ENCODE assay signal across 28 cellular contexts in the genomic region with DNA sequence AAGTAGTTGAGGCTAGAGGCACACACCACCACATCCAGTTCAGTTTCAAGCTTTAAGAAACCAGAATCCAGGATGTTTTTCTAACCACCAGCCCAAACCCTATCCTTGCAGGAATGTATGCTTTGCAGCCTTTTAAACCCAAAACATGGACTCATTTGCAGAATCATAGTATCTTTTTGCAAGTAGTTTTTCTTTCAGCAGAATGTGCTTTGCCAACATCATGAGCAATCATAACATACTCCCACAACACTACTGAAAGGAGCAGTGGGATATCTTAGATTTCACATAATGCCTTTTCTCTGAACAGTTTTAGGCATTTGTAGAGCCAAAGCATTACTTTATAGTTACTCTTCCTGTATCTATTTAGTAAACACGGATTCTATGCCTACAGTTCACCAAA. TPM values are rescaled to one million over a fixed set of nuclear protein-coding genes. Genes with fewer than 3 reads are reported as not detected.
A peak's percentile ranks its signal among the peaks of the same experiment; 100 is the strongest.
DNase-seq lines count a peak whose midpoint lies in the region; ATAC-seq and TF ChIP-seq lines count a peak whose summit lies in the region.
"Had no signal": no experiment of that assay in that cellular context is flagged by ENCODE, and none has a peak within 500 bp of the region (broad histone marks: within the 10 kb centered on the region; RNA-seq: fewer than 3 reads in every experiment).

No MANE protein-coding gene starts in this region.

- no peak overlapping the region for H2BK12ac ChIP-seq in neuronal stem cell (ENCODE audit: low read length)

- H2BK5ac ChIP-seq in neuronal stem cell (ENCODE audit: low read length) = no peak overlapping the region

- no peak overlapping the region for H2AK5ac ChIP-seq in neuronal stem cell (ENCODE audit: low read depth, low read length)

- 38% methylated on average over 1 of the region's 1 CpG for WGBS in GM23248 (ENCODE audit: low coverage in 1 of 2, low lambda C conversion rate in 2 of 2, missing lambda C conversion rate in 2 of 2), 2 experiments
- WGBS in neuronal stem cell (ENCODE audit: extremely low coverage in 2 of 2, insufficient read length in 2 of 2, insufficient replicate concordance in 1 of 2), 2 donors = no CpG with 5 or more reads among the region's 1 CpG

- no peak overlapping the region for H3K18ac ChIP-seq in neuronal stem cell (ENCODE audit: low read length)

- H3K79me2 ChIP-seq in GM23248 (ENCODE audit: insufficient read depth) = no peaks in the 10 kb centered on the region
- H3K79me2 ChIP-seq in osteoblast (ENCODE audit: insufficient read depth, low read length) = no peaks in the 10 kb centered on the region

- no peak overlapping the region for H3K14ac ChIP-seq in neuronal stem cell (ENCODE audit: low read length)

- no peak overlapping the region for H4K91ac ChIP-seq in neuronal stem cell (ENCODE audit: low read depth, low read length, poor library complexity)

- H3K23ac ChIP-seq in neuronal stem cell (ENCODE audit: low read depth, low read length, poor library complexity) = no peak overlapping the region

- no peak for TF ChIP-seq CTCF in fibroblast of the aortic adventitia (IDR thresholded peaks at IDR 0.05; ENCODE audit: insufficient read depth, low read length)
- no peak for TF ChIP-seq CTCF in osteoblast (IDR thresholded peaks at IDR 0.05; ENCODE audit: extremely low read depth, low read depth, low read length)

- no peak for ATAC-seq in HG02884 (IDR thresholded peaks at IDR 0.05; ENCODE audit: unreplicated experiment)
- ATAC-seq: CD8-positive, alpha-beta T cell; HepG2; K562; Right ventricle myocardium inferior; SK-N-SH treated with all-trans-retinoic acid at 6 μM for 48 hours had no signal

- H2AFZ ChIP-seq in GM23248 (no peak overlapping the region), osteoblast (ENCODE audit: low read length) (no peak overlapping the region), neuronal stem cell (ENCODE audit: low read length) (no peak overlapping the region)
- H2AFZ ChIP-seq: PC-9 had no signal

- H3K9me3 ChIP-seq in GM23248 (ENCODE audit: low read depth) (no peaks in the 10 kb centered on the region), osteoblast (ENCODE audit: low read depth, low read length) (no peaks in the 10 kb centered on the region), neuronal stem cell (replicated peaks in 1 of 2; ENCODE audit: control insufficient read depth in 2 of 2, insufficient read depth in 1 of 2, low read depth in 1 of 2, low read length in 2 of 2) (no peaks in the 10 kb centered on the region)
- H3K9me3 ChIP-seq: Caco-2, SJCRH30 had no signal

- no peaks in the 10 kb centered on the region for H3K36me3 ChIP-seq in GM23248 (ENCODE audit: low read depth)
- H3K36me3 ChIP-seq in osteoblast (ENCODE audit: insufficient read depth, low read length) = no peaks in the 10 kb centered on the region
- no peaks in the 10 kb centered on the region for H3K36me3 ChIP-seq in neuronal stem cell (replicated peaks in 1 of 2; ENCODE audit: control insufficient read depth in 2 of 2, insufficient read depth in 2 of 2, low read length in 2 of 2)
- H3K36me3 ChIP-seq: SJCRH30 had no signal

- no peaks in the 10 kb centered on the region for H3K9me2 ChIP-seq in GM23248 (ENCODE audit: insufficient read depth)

- 0 out of 2 replicates have a peak, but pooled peaks cover 3% of the 10 kb centered on the region for H3F3A ChIP-seq in GM23248 (ENCODE audit: insufficient read depth)

- H3K9ac ChIP-seq in GM23248 (no peak overlapping the region), neuronal stem cell (ENCODE audit: low read depth, low read length, poor library complexity) (no peak overlapping the region)

- H2BK15ac ChIP-seq in neuronal stem cell (ENCODE audit: low read length) = no peak overlapping the region

- H3K4ac ChIP-seq in neuronal stem cell (ENCODE audit: low read length) = no peak overlapping the region

- in situ Hi-C loops in GM23248 (cut with MboI) = no loop called here

- peaks cover 13% of the 10 kb centered on the region for H3K4me1 ChIP-seq in GM23248 (ENCODE audit: insufficient read depth)
- H3K4me1 ChIP-seq in osteoblast (ENCODE audit: insufficient read depth, low read length) = peaks cover 8% of the 10 kb centered on the region
- peaks cover 0 to 2% of the 10 kb centered on the region in 2 donors for H3K4me1 ChIP-seq in neuronal stem cell (ENCODE audit: control insufficient read depth in 2 of 2, insufficient read depth in 1 of 2, low read depth in 1 of 2, low read length in 2 of 2)
- H3K4me1 ChIP-seq: Caco-2, SJCRH30 had no signal

- H3K79me1 ChIP-seq in neuronal stem cell (ENCODE audit: low read depth, low read length) = no peaks in the 10 kb centered on the region

- H3K27me3 ChIP-seq in GM23248 (replicated peaks; ENCODE audit: insufficient read depth) (0 out of 2 replicates have a peak, but pooled peaks cover 9% of the 10 kb centered on the region), osteoblast (ENCODE audit: insufficient read depth, low read length) (peaks cover 7% of the 10 kb centered on the region), neuronal stem cell (ENCODE audit: control insufficient read depth in 3 of 3, insufficient read depth in 3 of 3, low read depth in 1 of 3, low read length in 3 of 3) (peaks cover 0 to 51% (median 0%) of the 10 kb centered on the region in 3 experiments)

- DNase-seq in GM23248 (peak; percentile 55), dedifferentiated amniotic fluid mesenchymal stem cell (ENCODE audit: extremely low spot score) (peak; percentile 25), fibroblast of the aortic adventitia (ENCODE audit: low read depth) (peak; percentile 53), osteoblast (ENCODE audit: insufficient read length, low spot score, missing footprints) (peak; percentile 86), UCSD-AML1 (lab: John Stamatoyannopoulos, UW; ENCODE audit: unreplicated experiment) (no peak), neuronal stem cell (ENCODE audit: low spot score) (no peak)
- DNase-seq in stimulated activated CD4-positive, alpha-beta T cell treated with anti-CD3 and anti-CD28 coated beads, Interleukin-2, amount 100 ng/mL, for 24 hours = no peak
- DNase-seq: C1 segment of cervical spinal cord; Caco-2; CD8-positive, alpha-beta T cell; DMS79 treated with DMSO at 0.1 percent for 48 hours; GF-D8; Kasumi-1; NCI-H1105 treated with DMSO at 0.1 percent for 48 hours; NCI-H146; NCI-H1930; NCI-H446; NCI-H524 treated with DMSO at 0.1 percent for 48 hours; PC-9; SJCRH30 had no signal

- H3K27ac ChIP-seq in GM23248 (no peak overlapping the region), osteoblast (ENCODE audit: low read depth, low read length) (no peak overlapping the region), neuronal stem cell (replicated peaks; ENCODE audit: low read length) (no peak overlapping the region)
- H3K27ac ChIP-seq: PC-9, SJCRH30 had no signal

- H3K4me3 ChIP-seq in GM23248 (no peak overlapping the region), fibroblast of the aortic adventitia (ENCODE audit: low read depth, low read length) (no peak overlapping the region), osteoblast (ENCODE audit: insufficient read depth, low read length) (no peak overlapping the region), neuronal stem cell (ENCODE audit: low read length in 2 of 2) (no peak overlapping the region)
- H3K4me3 ChIP-seq: K562, PC-9, SJCRH30 had no signal

- no peak overlapping the region for H4K8ac ChIP-seq in neuronal stem cell (ENCODE audit: low read depth, low read length)

- no peak overlapping the region for H3K4me2 ChIP-seq in GM23248 (ENCODE audit: unreplicated experiment)
- H3K4me2 ChIP-seq in osteoblast (ENCODE audit: insufficient read depth, low read length) = no peak overlapping the region
- H3K4me2 ChIP-seq in neuronal stem cell (ENCODE audit: insufficient read depth, low read length, poor library complexity, severe bottlenecking) = no peak overlapping the region
- H3K4me2 ChIP-seq: PC-9 had no signal

- H2BK120ac ChIP-seq in neuronal stem cell (ENCODE audit: low read depth, low read length) = no peak overlapping the region

- H4K20me1 ChIP-seq in GM23248 (ENCODE audit: insufficient read depth) (no peaks in the 10 kb centered on the region), osteoblast (ENCODE audit: insufficient read depth, low read length) (no peaks in the 10 kb centered on the region)

RNA-seq across cellular contexts. Expression of gene SH2D2A, which starts 9.9 kb away (rescaled TPM):
- not detected in 2 replicates for total RNA-seq in GM23248 (2014; rRNA removed; shearing (Covaris generic))
- polyA plus RNA-seq in GM23248 (2016; fragmentation: Nextera tagmentation; extraction: Ambion mirVana) = 0.43 and 0.96 TPM in 2 replicates
- total RNA-seq in fibroblast of the aortic adventitia (ENCODE audit: low replicate concordance) (not detected in 2 replicates), osteoblast (0.29 and 0.36 TPM in 2 replicates)
- 4.3 TPM for polyA plus RNA-seq in neuronal stem cell (2013, experiment 1 of 2)
- polyA plus RNA-seq in neuronal stem cell (2013, experiment 2 of 2) = 3.5 TPM
- total RNA-seq: SJCRH30 had no signal

RNA-seq across cellular contexts. Expression of gene INSRR, which starts 32.3 kb away (rescaled TPM):
- not detected in 2 replicates for total RNA-seq in GM23248 (2014; rRNA removed; shearing (Covaris generic))
- 0.09 TPM in 1 of 2 replicates, not detected in the other for polyA plus RNA-seq in GM23248 (2016; fragmentation: Nextera tagmentation; extraction: Ambion mirVana)
- 0.08 TPM in 1 of 2 replicates, not detected in the other for total RNA-seq in fibroblast of the aortic adventitia (ENCODE audit: low replicate concordance)
- 0.29 and 0.36 TPM in 2 replicates for total RNA-seq in osteoblast
- polyA plus RNA-seq in neuronal stem cell (2013, experiment 1 of 2) = 0.01 TPM
- 0.01 TPM for polyA plus RNA-seq in neuronal stem cell (2013, experiment 2 of 2)
- total RNA-seq: Caco-2, HepG2, HT1080, M059J, PC-9, RPMI7951, SJCRH30 had no signal
- polyA plus RNA-seq: HepG2 had no signal

RNA-seq across cellular contexts. Expression of gene NTRK1, which starts 34.1 kb away (rescaled TPM):
- total RNA-seq in GM23248 (2014; rRNA removed; shearing (Covaris generic)) = 0.11 TPM in 1 of 2 replicates, not detected in the other
- polyA plus RNA-seq in GM23248 (2016; fragmentation: Nextera tagmentation; extraction: Ambion mirVana) = 0.08 and 0.09 TPM in 2 replicates
- 0.09 TPM in 1 of 2 replicates, not detected in the other for total RNA-seq in fibroblast of the aortic adventitia (ENCODE audit: low replicate concordance)
- 0.36 and 0.88 TPM in 2 replicates for total RNA-seq in osteoblast
- polyA plus RNA-seq in neuronal stem cell (2013, experiment 1 of 2) = 0.07 TPM
- polyA plus RNA-seq in neuronal stem cell (2013, experiment 2 of 2) = 0.11 TPM
- total RNA-seq: Caco-2, HepG2, M059J, PC-9, RPMI7951, SJCRH30 had no signal
- polyA plus RNA-seq: HepG2 had no signal

RNA-seq across cellular contexts. Expression of gene PRCC, which starts 59.3 kb away (rescaled TPM):
- total RNA-seq in GM23248 (2014; rRNA removed; shearing (Covaris generic)) = 32.4 and 43.6 TPM in 2 replicates
- polyA plus RNA-seq in GM23248 (2016; fragmentation: Nextera tagmentation; extraction: Ambion mirVana) = 57.0 and 62.4 TPM in 2 replicates
- total RNA-seq in fibroblast of the aortic adventitia (ENCODE audit: low replicate concordance) (28.3 and 33.8 TPM in 2 replicates), osteoblast (18.0 and 22.8 TPM in 2 replicates)
- polyA plus RNA-seq in neuronal stem cell (2013, experiment 1 of 2) = 136 TPM
- 127 TPM for polyA plus RNA-seq in neuronal stem cell (2013, experiment 2 of 2)

Comparison
In these comparisons a context has a peak if more than half of its experiments do, and no peak if none do; other contexts are left out.
1. DNase-seq: peak in GM23248 (single experiment), dedifferentiated amniotic fluid mesenchymal stem cell (single experiment), fibroblast of the aortic adventitia (single experiment) and osteoblast (single experiment); none in UCSD-AML1 (single experiment), stimulated activated CD4-positive, alpha-beta T cell treated with anti-CD3 and anti-CD28 coated beads, Interleukin-2, amount 100 ng/mL, for 24 hours (0 of 2) and neuronal stem cell (single experiment).